1 cellular context compared by ENCODE assay signal in the genomic region with DNA sequence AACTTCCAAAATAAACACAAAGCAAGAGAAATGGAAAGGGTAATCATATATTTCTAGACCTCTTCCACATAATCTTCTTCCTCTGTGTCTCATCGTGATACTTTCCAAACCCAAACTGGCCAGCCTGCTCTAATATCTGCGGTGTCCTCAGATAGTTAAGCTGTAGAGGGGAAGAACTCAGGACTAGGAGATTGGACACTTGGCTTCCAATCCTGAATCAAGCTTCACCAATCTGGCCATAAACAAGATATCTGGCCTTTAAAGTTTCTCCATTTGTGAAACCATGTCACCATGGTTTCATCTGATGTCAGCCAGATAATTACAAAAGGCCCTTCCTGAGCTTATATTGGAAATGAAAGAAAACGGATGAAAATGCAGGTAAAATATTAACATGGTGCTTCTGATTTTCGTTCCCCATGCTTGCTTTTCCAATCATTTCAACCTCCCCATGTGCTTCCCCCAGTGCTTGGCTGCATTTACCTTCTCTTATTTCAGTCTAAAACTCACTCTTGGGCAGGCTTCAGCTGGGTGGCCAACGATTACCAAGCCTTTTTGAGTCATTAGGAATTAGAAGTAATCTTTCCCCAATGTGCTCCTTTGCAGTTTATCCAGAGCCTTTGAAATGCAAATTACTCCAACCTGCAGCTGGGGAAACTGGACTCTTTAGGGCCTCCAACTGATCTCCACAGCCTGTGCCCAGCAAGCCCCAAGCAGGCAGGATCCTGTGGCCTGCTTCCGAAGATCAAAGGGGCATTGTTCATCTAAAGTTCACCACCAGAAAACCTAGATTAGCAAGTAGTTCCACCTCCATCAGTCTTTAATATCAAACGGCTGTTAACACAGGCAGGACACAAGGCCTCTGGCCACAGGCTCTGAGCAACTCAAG.
TF ChIP-seq lines count a peak whose summit lies in the region.

No MANE protein-coding gene starts in this region.

TF ChIP-seq in GM23338, 12 proteins besides CTCF, POLR2A, EP300 and RAD21:
- TF ChIP-seq, protein P1, sequence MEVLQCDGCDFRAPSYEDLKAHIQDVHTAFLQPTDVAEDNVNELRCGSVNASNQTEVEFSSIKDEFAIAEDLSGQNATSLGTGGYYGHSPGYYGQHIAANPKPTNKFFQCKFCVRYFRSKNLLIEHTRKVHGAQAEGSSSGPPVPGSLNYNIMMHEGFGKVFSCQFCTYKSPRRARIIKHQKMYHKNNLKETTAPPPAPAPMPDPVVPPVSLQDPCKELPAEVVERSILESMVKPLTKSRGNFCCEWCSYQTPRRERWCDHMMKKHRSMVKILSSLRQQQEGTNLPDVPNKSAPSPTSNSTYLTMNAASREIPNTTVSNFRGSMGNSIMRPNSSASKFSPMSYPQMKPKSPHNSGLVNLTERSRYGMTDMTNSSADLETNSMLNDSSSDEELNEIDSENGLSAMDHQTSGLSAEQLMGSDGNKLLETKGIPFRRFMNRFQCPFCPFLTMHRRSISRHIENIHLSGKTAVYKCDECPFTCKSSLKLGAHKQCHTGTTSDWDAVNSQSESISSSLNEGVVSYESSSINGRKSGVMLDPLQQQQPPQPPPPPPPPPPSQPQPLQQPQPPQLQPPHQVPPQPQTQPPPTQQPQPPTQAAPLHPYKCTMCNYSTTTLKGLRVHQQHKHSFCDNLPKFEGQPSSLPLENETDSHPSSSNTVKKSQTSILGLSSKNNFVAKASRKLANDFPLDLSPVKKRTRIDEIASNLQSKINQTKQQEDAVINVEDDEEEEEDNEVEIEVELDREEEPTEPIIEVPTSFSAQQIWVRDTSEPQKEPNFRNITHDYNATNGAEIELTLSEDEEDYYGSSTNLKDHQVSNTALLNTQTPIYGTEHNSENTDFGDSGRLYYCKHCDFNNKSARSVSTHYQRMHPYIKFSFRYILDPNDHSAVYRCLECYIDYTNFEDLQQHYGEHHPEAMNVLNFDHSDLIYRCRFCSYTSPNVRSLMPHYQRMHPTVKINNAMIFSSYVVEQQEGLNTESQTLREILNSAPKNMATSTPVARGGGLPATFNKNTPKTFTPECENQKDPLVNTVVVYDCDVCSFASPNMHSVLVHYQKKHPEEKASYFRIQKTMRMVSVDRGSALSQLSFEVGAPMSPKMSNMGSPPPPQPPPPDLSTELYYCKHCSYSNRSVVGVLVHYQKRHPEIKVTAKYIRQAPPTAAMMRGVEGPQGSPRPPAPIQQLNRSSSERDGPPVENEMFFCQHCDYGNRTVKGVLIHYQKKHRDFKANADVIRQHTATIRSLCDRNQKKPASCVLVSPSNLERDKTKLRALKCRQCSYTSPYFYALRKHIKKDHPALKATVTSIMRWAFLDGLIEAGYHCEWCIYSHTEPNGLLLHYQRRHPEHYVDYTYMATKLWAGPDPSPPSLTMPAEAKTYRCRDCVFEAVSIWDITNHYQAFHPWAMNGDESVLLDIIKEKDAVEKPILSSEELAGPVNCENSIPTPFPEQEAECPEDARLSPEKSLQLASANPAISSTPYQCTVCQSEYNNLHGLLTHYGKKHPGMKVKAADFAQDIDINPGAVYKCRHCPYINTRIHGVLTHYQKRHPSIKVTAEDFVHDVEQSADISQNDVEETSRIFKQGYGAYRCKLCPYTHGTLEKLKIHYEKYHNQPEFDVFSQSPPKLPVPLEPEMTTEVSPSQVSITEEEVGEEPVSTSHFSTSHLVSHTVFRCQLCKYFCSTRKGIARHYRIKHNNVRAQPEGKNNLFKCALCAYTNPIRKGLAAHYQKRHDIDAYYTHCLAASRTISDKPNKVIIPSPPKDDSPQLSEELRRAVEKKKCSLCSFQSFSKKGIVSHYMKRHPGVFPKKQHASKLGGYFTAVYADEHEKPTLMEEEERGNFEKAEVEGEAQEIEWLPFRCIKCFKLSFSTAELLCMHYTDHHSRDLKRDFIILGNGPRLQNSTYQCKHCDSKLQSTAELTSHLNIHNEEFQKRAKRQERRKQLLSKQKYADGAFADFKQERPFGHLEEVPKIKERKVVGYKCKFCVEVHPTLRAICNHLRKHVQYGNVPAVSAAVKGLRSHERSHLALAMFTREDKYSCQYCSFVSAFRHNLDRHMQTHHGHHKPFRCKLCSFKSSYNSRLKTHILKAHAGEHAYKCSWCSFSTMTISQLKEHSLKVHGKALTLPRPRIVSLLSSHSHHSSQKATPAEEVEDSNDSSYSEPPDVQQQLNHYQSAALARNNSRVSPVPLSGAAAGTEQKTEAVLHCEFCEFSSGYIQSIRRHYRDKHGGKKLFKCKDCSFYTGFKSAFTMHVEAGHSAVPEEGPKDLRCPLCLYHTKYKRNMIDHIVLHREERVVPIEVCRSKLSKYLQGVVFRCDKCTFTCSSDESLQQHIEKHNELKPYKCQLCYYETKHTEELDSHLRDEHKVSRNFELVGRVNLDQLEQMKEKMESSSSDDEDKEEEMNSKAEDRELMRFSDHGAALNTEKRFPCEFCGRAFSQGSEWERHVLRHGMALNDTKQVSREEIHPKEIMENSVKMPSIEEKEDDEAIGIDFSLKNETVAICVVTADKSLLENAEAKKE (CRISPR knock-in tag; IDR thresholded peaks at IDR 0.05) = no peak
- TF ChIP-seq CREB1 (CRISPR knock-in tag; IDR thresholded peaks at IDR 0.05; ENCODE audit: low read depth) (no peak), EZH2phosphoT487 (IDR thresholded peaks at IDR 0.05; ENCODE audit: unreplicated experiment) (no peak), ZNF114 (CRISPR knock-in tag; IDR thresholded peaks at IDR 0.05) (no peak), JUNB (IDR thresholded peaks at IDR 0.05; ENCODE audit: unreplicated experiment) (no peak), EZH2 (IDR thresholded peaks at IDR 0.05; ENCODE audit: low read depth, unreplicated experiment) (no peak)
TF ChIP-seq in GM23338: peak in this region for 0.
